2 cellular contexts compared by ENCODE assay signal in the genomic region with DNA sequence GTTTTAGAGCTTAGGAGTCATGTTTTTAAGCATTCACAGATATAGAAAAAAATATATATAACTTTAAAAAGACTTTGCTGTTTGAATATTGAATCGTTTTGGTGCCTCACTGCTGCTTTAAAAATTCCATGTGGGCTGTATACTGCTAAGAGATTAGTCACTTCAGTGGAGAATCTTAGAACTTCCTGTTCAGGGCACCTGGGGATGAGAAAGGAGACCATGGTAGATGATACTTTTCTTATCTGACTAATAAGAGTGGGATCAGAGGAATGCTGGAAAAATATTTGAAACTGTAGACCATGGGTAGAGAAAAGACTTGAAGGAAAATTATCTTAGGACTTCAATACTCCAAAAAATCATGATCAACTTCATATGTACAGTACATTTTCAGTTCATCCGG.
TF ChIP-seq lines count a peak whose summit lies in the region.

No MANE protein-coding gene starts in this region.

TF ChIP-seq in SK-N-SH, 30 proteins besides CTCF, POLR2A, EP300 and RAD21 (continued from another document):
- TF ChIP-seq, protein P1, sequence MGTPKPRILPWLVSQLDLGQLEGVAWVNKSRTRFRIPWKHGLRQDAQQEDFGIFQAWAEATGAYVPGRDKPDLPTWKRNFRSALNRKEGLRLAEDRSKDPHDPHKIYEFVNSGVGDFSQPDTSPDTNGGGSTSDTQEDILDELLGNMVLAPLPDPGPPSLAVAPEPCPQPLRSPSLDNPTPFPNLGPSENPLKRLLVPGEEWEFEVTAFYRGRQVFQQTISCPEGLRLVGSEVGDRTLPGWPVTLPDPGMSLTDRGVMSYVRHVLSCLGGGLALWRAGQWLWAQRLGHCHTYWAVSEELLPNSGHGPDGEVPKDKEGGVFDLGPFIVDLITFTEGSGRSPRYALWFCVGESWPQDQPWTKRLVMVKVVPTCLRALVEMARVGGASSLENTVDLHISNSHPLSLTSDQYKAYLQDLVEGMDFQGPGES (IDR thresholded peaks at IDR 0.05; ENCODE audit: low read depth, low read length), result no peak
- TF ChIP-seq POLR2AphosphoS5 (IDR thresholded peaks at IDR 0.05; ENCODE audit: low read depth, low read length), result no peak
- no peak for TF ChIP-seq GATA2 (CRISPR knock-in tag; IDR thresholded peaks at IDR 0.05)
- TF ChIP-seq SIN3A (IDR thresholded peaks at IDR 0.05; ENCODE audit: borderline replicate concordance, low read depth, low read length), result no peak
- TF ChIP-seq GABPA (IDR thresholded peaks at IDR 0.05; ENCODE audit: low read depth), result no peak
- TF ChIP-seq RFX5 (IDR thresholded peaks at IDR 0.05; ENCODE audit: low read length), result no peak
- no peak for TF ChIP-seq RXRA (IDR thresholded peaks at IDR 0.05; ENCODE audit: borderline replicate concordance, low read depth)
- TF ChIP-seq FOSL2 (IDR thresholded peaks at IDR 0.05; ENCODE audit: borderline replicate concordance, low read depth), result peak; percentile 55; the same call in 1 of the 2 replicates
- no peak for TF ChIP-seq MEF2A (IDR thresholded peaks at IDR 0.05; ENCODE audit: borderline replicate concordance, low read depth)
- TF ChIP-seq NRF1 (IDR thresholded peaks at IDR 0.05; ENCODE audit: low read depth, low read length), result no peak
- TF ChIP-seq YY1 (IDR thresholded peaks at IDR 0.05; ENCODE audit: low read depth), result no peak
- TF ChIP-seq, protein P2, sequence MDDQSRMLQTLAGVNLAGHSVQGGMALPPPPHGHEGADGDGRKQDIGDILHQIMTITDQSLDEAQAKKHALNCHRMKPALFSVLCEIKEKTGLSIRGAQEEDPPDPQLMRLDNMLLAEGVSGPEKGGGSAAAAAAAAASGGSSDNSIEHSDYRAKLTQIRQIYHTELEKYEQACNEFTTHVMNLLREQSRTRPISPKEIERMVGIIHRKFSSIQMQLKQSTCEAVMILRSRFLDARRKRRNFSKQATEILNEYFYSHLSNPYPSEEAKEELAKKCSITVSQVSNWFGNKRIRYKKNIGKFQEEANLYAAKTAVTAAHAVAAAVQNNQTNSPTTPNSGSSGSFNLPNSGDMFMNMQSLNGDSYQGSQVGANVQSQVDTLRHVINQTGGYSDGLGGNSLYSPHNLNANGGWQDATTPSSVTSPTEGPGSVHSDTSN (IDR thresholded peaks at IDR 0.05), result peak; percentile 12; the same call in 1 of the 2 replicates
- TF ChIP-seq, protein P3, sequence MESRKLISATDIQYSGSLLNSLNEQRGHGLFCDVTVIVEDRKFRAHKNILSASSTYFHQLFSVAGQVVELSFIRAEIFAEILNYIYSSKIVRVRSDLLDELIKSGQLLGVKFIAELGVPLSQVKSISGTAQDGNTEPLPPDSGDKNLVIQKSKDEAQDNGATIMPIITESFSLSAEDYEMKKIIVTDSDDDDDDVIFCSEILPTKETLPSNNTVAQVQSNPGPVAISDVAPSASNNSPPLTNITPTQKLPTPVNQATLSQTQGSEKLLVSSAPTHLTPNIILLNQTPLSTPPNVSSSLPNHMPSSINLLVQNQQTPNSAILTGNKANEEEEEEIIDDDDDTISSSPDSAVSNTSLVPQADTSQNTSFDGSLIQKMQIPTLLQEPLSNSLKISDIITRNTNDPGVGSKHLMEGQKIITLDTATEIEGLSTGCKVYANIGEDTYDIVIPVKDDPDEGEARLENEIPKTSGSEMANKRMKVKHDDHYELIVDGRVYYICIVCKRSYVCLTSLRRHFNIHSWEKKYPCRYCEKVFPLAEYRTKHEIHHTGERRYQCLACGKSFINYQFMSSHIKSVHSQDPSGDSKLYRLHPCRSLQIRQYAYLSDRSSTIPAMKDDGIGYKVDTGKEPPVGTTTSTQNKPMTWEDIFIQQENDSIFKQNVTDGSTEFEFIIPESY (IDR thresholded peaks at IDR 0.05; ENCODE audit: borderline replicate concordance, low read depth), result no peak
- peak; percentile 45 for TF ChIP-seq TCF12 (IDR thresholded peaks at IDR 0.05)
- TF ChIP-seq, protein P4, sequence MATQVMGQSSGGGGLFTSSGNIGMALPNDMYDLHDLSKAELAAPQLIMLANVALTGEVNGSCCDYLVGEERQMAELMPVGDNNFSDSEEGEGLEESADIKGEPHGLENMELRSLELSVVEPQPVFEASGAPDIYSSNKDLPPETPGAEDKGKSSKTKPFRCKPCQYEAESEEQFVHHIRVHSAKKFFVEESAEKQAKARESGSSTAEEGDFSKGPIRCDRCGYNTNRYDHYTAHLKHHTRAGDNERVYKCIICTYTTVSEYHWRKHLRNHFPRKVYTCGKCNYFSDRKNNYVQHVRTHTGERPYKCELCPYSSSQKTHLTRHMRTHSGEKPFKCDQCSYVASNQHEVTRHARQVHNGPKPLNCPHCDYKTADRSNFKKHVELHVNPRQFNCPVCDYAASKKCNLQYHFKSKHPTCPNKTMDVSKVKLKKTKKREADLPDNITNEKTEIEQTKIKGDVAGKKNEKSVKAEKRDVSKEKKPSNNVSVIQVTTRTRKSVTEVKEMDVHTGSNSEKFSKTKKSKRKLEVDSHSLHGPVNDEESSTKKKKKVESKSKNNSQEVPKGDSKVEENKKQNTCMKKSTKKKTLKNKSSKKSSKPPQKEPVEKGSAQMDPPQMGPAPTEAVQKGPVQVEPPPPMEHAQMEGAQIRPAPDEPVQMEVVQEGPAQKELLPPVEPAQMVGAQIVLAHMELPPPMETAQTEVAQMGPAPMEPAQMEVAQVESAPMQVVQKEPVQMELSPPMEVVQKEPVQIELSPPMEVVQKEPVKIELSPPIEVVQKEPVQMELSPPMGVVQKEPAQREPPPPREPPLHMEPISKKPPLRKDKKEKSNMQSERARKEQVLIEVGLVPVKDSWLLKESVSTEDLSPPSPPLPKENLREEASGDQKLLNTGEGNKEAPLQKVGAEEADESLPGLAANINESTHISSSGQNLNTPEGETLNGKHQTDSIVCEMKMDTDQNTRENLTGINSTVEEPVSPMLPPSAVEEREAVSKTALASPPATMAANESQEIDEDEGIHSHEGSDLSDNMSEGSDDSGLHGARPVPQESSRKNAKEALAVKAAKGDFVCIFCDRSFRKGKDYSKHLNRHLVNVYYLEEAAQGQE (IDR thresholded peaks at IDR 0.05; ENCODE audit: low read depth, low read length), result no peak
- TF ChIP-seq, protein P5, sequence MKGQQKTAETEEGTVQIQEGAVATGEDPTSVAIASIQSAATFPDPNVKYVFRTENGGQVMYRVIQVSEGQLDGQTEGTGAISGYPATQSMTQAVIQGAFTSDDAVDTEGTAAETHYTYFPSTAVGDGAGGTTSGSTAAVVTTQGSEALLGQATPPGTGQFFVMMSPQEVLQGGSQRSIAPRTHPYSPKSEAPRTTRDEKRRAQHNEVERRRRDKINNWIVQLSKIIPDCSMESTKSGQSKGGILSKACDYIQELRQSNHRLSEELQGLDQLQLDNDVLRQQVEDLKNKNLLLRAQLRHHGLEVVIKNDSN (IDR thresholded peaks at IDR 0.05; ENCODE audit: borderline replicate concordance, low read depth), result no peak

TF ChIP-seq in HepG2, 621 proteins besides CTCF, POLR2A, EP300 and RAD21 (continued from another document):
- TF ChIP-seq, protein P6, sequence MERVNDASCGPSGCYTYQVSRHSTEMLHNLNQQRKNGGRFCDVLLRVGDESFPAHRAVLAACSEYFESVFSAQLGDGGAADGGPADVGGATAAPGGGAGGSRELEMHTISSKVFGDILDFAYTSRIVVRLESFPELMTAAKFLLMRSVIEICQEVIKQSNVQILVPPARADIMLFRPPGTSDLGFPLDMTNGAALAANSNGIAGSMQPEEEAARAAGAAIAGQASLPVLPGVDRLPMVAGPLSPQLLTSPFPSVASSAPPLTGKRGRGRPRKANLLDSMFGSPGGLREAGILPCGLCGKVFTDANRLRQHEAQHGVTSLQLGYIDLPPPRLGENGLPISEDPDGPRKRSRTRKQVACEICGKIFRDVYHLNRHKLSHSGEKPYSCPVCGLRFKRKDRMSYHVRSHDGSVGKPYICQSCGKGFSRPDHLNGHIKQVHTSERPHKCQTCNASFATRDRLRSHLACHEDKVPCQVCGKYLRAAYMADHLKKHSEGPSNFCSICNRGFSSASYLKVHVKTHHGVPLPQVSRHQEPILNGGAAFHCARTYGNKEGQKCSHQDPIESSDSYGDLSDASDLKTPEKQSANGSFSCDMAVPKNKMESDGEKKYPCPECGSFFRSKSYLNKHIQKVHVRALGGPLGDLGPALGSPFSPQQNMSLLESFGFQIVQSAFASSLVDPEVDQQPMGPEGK (CRISPR knock-in tag; IDR thresholded peaks at IDR 0.05), result no peak
- TF ChIP-seq, protein P7, sequence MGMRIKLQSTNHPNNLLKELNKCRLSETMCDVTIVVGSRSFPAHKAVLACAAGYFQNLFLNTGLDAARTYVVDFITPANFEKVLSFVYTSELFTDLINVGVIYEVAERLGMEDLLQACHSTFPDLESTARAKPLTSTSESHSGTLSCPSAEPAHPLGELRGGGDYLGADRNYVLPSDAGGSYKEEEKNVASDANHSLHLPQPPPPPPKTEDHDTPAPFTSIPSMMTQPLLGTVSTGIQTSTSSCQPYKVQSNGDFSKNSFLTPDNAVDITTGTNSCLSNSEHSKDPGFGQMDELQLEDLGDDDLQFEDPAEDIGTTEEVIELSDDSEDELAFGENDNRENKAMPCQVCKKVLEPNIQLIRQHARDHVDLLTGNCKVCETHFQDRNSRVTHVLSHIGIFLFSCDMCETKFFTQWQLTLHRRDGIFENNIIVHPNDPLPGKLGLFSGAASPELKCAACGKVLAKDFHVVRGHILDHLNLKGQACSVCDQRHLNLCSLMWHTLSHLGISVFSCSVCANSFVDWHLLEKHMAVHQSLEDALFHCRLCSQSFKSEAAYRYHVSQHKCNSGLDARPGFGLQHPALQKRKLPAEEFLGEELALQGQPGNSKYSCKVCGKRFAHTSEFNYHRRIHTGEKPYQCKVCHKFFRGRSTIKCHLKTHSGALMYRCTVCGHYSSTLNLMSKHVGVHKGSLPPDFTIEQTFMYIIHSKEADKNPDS (CRISPR knock-in tag; IDR thresholded peaks at IDR 0.05), result no peak
